ENCODE assay signal across 8 cellular contexts in genomic region chr22:21837184-21837979, GRCh38. TPM values are rescaled to one million over a fixed set of nuclear protein-coding genes. Genes with fewer than 3 reads are reported as not detected.
A peak's percentile ranks its signal among the peaks of the same experiment; 100 is the strongest.
DNase-seq lines count a peak whose midpoint lies in the region; ATAC-seq and TF ChIP-seq lines count a peak whose summit lies in the region.

No MANE protein-coding gene starts in this region.

- peak overlapping the region in 2 of 5 donors; percentile 8 to 9 for H3K4me3 Mint-ChIP-seq in immature natural killer cell

- peaks cover 69 to 84% of the 10 kb centered on the region in 2 donors for H3K4me1 Mint-ChIP-seq in immature natural killer cell

- H3K36me3 ChIP-seq in body of pancreas (replicated peaks in 1 of 2; ENCODE audit: insufficient read depth in 1 of 2, low read depth in 2 of 2): no peaks in the 10 kb centered on the region
- no peaks in the 10 kb centered on the region for H3K36me3 ChIP-seq in stomach

- H3K4me1 ChIP-seq in body of pancreas: peaks cover 24% of the 10 kb centered on the region
- H3K4me1 ChIP-seq in stomach: peaks cover 44 to 81% (median 56%) of the 10 kb centered on the region in 4 donors

- H3K4me3 ChIP-seq in body of pancreas: no peak overlapping the region
- no peak overlapping the region for H3K4me3 ChIP-seq in stomach

- in situ Hi-C loops in GM13977 (cut with MboI; ENCODE audit: low pct_unique_long_range_greater_than_20kb, low sequenced_read_pairs, unreplicated experiment): no loop called here

- peaks cover 3 to 8% (median 4%) of the 10 kb centered on the region in 3 donors for H3K27me3 Mint-ChIP-seq in immature natural killer cell (ENCODE audit: low read depth in 3 of 3)

- TF ChIP-seq CTCF in body of pancreas (IDR thresholded peaks at IDR 0.05): no peak
- no peak for TF ChIP-seq CTCF in stomach (IDR thresholded peaks at IDR 0.05)
- no peak for TF ChIP-seq CTCF in GM13977 (IDR thresholded peaks at IDR 0.05; ENCODE audit: extremely low read depth, insufficient read depth, missing control alignments)

- H3K27ac ChIP-seq in body of pancreas (peak overlapping the region in 2 of 4 donors; percentile 44 to 62), stomach (peak overlapping the region in 4 of 5 donors; percentile 24 to 77 (median 64))

- ATAC-seq in body of pancreas: peak; percentile 75

- peak overlapping the region; percentile 13 to 69 (median 60) for H3K27ac Mint-ChIP-seq in immature natural killer cell

- no peaks in the 10 kb centered on the region for H3K9me3 ChIP-seq in body of pancreas
- no peaks in the 10 kb centered on the region for H3K9me3 ChIP-seq in stomach

- H3K27me3 ChIP-seq in body of pancreas (no peaks in the 10 kb centered on the region), stomach (no peaks in the 10 kb centered on the region)

- peak; percentile 4 for DNase-seq in HK-2 (ENCODE audit: unreplicated experiment)
- DNase-seq in body of pancreas: peak in 1 of 4 donors; percentile 18
- DNase-seq in immature natural killer cell: no peak
- DNase-seq in stomach: no peak
- no peak for DNase-seq in NCI-H2227 (lab: John Stamatoyannopoulos, UW; ENCODE audit: unreplicated experiment)
- no peak for DNase-seq in NCI-H510A (lab: John Stamatoyannopoulos, UW)
- no peak for DNase-seq in GM13977 (ENCODE audit: low spot score)
- no peak for DNase-seq in NCI-H1417 (lab: John Stamatoyannopoulos, UW)

- no peaks in the 10 kb centered on the region for H3K9me3 Mint-ChIP-seq in immature natural killer cell

- intact Hi-C loops in body of pancreas (cut with DNase I) (no loop called here), stomach (cut with DNase I; ENCODE audit: low total_unique reads) (no loop called here)

- 37 to 55% methylated on average over 5 of the region's 5 CpGs for WGBS in body of pancreas, 2 donors
- 46 to 61% (median 56%) methylated on average over 5 of the region's 5 CpGs for WGBS in stomach, 5 donors

- TF ChIP-seq POLR2A in body of pancreas (IDR thresholded peaks at IDR 0.05) (no peak), stomach (IDR thresholded peaks at IDR 0.05) (no peak)

- H3K36me3 Mint-ChIP-seq in immature natural killer cell: no peaks in the 10 kb centered on the region

- no peak for TF ChIP-seq EP300 in stomach (IDR thresholded peaks at IDR 0.05)

RNA-seq across cellular contexts. Expression of gene MAPK1, which starts 30.1 kb away (rescaled TPM):
- total RNA-seq in body of pancreas (10 to 100 TPM; 25.4 to 44.1 TPM), stomach (10 to 100 TPM; 42.0 to 81.6 (median 56.5) TPM)
- polyA plus RNA-seq in immature natural killer cell (100 to 1,000 TPM; 151 to 168 (median 162) TPM), stomach (10 to 100 TPM; 10.4 to 20.5 (median 17.5) TPM)
